ENCODE assay signal across 1 cellular context in genomic region chr3:138862924-138863775, GRCh38.
TF ChIP-seq lines count a peak whose summit lies in the region.

No MANE protein-coding gene starts in this region.

TF ChIP-seq in HepG2, 621 proteins besides CTCF, POLR2A, EP300 and RAD21 (continued from another document and continues in another):
- TF ChIP-seq, protein P1, sequence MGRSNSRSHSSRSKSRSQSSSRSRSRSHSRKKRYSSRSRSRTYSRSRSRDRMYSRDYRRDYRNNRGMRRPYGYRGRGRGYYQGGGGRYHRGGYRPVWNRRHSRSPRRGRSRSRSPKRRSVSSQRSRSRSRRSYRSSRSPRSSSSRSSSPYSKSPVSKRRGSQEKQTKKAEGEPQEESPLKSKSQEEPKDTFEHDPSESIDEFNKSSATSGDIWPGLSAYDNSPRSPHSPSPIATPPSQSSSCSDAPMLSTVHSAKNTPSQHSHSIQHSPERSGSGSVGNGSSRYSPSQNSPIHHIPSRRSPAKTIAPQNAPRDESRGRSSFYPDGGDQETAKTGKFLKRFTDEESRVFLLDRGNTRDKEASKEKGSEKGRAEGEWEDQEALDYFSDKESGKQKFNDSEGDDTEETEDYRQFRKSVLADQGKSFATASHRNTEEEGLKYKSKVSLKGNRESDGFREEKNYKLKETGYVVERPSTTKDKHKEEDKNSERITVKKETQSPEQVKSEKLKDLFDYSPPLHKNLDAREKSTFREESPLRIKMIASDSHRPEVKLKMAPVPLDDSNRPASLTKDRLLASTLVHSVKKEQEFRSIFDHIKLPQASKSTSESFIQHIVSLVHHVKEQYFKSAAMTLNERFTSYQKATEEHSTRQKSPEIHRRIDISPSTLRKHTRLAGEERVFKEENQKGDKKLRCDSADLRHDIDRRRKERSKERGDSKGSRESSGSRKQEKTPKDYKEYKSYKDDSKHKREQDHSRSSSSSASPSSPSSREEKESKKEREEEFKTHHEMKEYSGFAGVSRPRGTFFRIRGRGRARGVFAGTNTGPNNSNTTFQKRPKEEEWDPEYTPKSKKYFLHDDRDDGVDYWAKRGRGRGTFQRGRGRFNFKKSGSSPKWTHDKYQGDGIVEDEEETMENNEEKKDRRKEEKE (IDR thresholded peaks at IDR 0.05), result no peak
- TF ChIP-seq ZNF251 (CRISPR knock-in tag; IDR thresholded peaks at IDR 0.05) (no peak), ZNF264 (CRISPR knock-in tag; IDR thresholded peaks at IDR 0.05) (no peak), ZNF629 (CRISPR knock-in tag; conservative IDR thresholded peaks at IDR 0.05) (peak; percentile 51; the same call in 1 of the 2 replicates), ZNF44 (CRISPR knock-in tag; IDR thresholded peaks at IDR 0.05) (0 out of 2 replicates have a peak, but pooled peaks have one; percentile 45), TFE3 (CRISPR knock-in tag; IDR thresholded peaks at IDR 0.05) (peak; percentile 78), CHD2 (IDR thresholded peaks at IDR 0.05; ENCODE audit: low read depth, low read length) (no peak), ZNF737 (CRISPR knock-in tag; IDR thresholded peaks at IDR 0.05; ENCODE audit: borderline replicate concordance) (no peak), ZNF781 (CRISPR knock-in tag; IDR thresholded peaks at IDR 0.05; ENCODE audit: borderline replicate concordance, not compliant biosample characterization) (peak; percentile 74), ZNF713 (CRISPR knock-in tag; IDR thresholded peaks at IDR 0.05) (no peak), ZNF232 (CRISPR knock-in tag; IDR thresholded peaks at IDR 0.05; ENCODE audit: borderline replicate concordance) (no peak), MIER3 (CRISPR knock-in tag; IDR thresholded peaks at IDR 0.05; ENCODE audit: borderline replicate concordance) (no peak), ZBTB14 (CRISPR knock-in tag; IDR thresholded peaks at IDR 0.05) (no peak), NFKBIZ (CRISPR knock-in tag; IDR thresholded peaks at IDR 0.05) (no peak), YEATS2 (CRISPR knock-in tag; IDR thresholded peaks at IDR 0.05; ENCODE audit: borderline replicate concordance) (peak; percentile 66; the same call in 1 of the 2 replicates), BCL3 (CRISPR knock-in tag; IDR thresholded peaks at IDR 0.05) (peak; percentile 79), ZSCAN12 (CRISPR knock-in tag; IDR thresholded peaks at IDR 0.05) (0 out of 2 replicates have a peak, but pooled peaks have one; percentile 24), PHF20 (CRISPR knock-in tag; IDR thresholded peaks at IDR 0.05) (peak; percentile 45), ZNF33A (CRISPR knock-in tag; IDR thresholded peaks at IDR 0.05; ENCODE audit: borderline replicate concordance) (no peak), ZNF816 (CRISPR knock-in tag; IDR thresholded peaks at IDR 0.05; ENCODE audit: borderline replicate concordance) (peak; percentile 4; the same call in 1 of the 2 replicates), ZKSCAN8 (CRISPR knock-in tag; IDR thresholded peaks at IDR 0.05; ENCODE audit: borderline replicate concordance) (no peak), ZNF782 (CRISPR knock-in tag; IDR thresholded peaks at IDR 0.05; ENCODE audit: borderline replicate concordance) (no peak), ZNF619 (CRISPR knock-in tag; IDR thresholded peaks at IDR 0.05) (no peak), ZBTB4 (CRISPR knock-in tag; IDR thresholded peaks at IDR 0.05; ENCODE audit: borderline replicate concordance) (peak; percentile 52; the same call in 1 of the 2 replicates), AHR (CRISPR knock-in tag; IDR thresholded peaks at IDR 0.05) (no peak), ZNF263 (CRISPR knock-in tag; IDR thresholded peaks at IDR 0.05) (peak; percentile 66; the same call in 1 of the 2 replicates)
- TF ChIP-seq, protein P2, sequence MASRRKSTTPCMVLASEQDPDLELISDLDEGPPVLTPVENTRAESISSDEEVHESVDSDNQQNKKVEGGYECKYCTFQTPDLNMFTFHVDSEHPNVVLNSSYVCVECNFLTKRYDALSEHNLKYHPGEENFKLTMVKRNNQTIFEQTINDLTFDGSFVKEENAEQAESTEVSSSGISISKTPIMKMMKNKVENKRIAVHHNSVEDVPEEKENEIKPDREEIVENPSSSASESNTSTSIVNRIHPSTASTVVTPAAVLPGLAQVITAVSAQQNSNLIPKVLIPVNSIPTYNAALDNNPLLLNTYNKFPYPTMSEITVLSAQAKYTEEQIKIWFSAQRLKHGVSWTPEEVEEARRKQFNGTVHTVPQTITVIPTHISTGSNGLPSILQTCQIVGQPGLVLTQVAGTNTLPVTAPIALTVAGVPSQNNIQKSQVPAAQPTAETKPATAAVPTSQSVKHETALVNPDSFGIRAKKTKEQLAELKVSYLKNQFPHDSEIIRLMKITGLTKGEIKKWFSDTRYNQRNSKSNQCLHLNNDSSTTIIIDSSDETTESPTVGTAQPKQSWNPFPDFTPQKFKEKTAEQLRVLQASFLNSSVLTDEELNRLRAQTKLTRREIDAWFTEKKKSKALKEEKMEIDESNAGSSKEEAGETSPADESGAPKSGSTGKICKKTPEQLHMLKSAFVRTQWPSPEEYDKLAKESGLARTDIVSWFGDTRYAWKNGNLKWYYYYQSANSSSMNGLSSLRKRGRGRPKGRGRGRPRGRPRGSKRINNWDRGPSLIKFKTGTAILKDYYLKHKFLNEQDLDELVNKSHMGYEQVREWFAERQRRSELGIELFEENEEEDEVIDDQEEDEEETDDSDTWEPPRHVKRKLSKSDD (CRISPR knock-in tag; IDR thresholded peaks at IDR 0.05; ENCODE audit: low read depth), result no peak
- TF ChIP-seq, protein P3, sequence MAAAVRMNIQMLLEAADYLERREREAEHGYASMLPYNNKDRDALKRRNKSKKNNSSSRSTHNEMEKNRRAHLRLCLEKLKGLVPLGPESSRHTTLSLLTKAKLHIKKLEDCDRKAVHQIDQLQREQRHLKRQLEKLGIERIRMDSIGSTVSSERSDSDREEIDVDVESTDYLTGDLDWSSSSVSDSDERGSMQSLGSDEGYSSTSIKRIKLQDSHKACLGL (CRISPR knock-in tag; IDR thresholded peaks at IDR 0.05), result no peak
- TF ChIP-seq, protein P4, sequence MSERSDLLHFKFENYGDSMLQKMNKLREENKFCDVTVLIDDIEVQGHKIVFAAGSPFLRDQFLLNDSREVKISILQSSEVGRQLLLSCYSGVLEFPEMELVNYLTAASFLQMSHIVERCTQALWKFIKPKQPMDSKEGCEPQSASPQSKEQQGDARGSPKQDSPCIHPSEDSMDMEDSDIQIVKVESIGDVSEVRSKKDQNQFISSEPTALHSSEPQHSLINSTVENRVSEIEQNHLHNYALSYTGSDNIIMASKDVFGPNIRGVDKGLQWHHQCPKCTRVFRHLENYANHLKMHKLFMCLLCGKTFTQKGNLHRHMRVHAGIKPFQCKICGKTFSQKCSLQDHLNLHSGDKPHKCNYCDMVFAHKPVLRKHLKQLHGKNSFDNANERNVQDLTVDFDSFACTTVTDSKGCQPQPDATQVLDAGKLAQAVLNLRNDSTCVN (CRISPR knock-in tag; IDR thresholded peaks at IDR 0.05; ENCODE audit: borderline replicate concordance), result peak; percentile 6; the same call in 1 of the 2 replicates
- TF ChIP-seq, protein P5, sequence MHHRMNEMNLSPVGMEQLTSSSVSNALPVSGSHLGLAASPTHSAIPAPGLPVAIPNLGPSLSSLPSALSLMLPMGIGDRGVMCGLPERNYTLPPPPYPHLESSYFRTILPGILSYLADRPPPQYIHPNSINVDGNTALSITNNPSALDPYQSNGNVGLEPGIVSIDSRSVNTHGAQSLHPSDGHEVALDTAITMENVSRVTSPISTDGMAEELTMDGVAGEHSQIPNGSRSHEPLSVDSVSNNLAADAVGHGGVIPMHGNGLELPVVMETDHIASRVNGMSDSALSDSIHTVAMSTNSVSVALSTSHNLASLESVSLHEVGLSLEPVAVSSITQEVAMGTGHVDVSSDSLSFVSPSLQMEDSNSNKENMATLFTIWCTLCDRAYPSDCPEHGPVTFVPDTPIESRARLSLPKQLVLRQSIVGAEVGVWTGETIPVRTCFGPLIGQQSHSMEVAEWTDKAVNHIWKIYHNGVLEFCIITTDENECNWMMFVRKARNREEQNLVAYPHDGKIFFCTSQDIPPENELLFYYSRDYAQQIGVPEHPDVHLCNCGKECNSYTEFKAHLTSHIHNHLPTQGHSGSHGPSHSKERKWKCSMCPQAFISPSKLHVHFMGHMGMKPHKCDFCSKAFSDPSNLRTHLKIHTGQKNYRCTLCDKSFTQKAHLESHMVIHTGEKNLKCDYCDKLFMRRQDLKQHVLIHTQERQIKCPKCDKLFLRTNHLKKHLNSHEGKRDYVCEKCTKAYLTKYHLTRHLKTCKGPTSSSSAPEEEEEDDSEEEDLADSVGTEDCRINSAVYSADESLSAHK (CRISPR knock-in tag; IDR thresholded peaks at IDR 0.05; ENCODE audit: borderline replicate concordance), result no peak
- TF ChIP-seq, protein P6, sequence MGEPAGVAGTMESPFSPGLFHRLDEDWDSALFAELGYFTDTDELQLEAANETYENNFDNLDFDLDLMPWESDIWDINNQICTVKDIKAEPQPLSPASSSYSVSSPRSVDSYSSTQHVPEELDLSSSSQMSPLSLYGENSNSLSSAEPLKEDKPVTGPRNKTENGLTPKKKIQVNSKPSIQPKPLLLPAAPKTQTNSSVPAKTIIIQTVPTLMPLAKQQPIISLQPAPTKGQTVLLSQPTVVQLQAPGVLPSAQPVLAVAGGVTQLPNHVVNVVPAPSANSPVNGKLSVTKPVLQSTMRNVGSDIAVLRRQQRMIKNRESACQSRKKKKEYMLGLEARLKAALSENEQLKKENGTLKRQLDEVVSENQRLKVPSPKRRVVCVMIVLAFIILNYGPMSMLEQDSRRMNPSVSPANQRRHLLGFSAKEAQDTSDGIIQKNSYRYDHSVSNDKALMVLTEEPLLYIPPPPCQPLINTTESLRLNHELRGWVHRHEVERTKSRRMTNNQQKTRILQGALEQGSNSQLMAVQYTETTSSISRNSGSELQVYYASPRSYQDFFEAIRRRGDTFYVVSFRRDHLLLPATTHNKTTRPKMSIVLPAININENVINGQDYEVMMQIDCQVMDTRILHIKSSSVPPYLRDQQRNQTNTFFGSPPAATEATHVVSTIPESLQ (CRISPR knock-in tag; conservative IDR thresholded peaks at IDR 0.05), result no peak
- TF ChIP-seq, protein P7, sequence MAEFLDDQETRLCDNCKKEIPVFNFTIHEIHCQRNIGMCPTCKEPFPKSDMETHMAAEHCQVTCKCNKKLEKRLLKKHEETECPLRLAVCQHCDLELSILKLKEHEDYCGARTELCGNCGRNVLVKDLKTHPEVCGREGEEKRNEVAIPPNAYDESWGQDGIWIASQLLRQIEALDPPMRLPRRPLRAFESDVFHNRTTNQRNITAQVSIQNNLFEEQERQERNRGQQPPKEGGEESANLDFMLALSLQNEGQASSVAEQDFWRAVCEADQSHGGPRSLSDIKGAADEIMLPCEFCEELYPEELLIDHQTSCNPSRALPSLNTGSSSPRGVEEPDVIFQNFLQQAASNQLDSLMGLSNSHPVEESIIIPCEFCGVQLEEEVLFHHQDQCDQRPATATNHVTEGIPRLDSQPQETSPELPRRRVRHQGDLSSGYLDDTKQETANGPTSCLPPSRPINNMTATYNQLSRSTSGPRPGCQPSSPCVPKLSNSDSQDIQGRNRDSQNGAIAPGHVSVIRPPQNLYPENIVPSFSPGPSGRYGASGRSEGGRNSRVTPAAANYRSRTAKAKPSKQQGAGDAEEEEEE (CRISPR knock-in tag; IDR thresholded peaks at IDR 0.05; ENCODE audit: borderline replicate concordance), result no peak
